Comparison of ENCODE assay signal across 9 cellular contexts in the genomic region with DNA sequence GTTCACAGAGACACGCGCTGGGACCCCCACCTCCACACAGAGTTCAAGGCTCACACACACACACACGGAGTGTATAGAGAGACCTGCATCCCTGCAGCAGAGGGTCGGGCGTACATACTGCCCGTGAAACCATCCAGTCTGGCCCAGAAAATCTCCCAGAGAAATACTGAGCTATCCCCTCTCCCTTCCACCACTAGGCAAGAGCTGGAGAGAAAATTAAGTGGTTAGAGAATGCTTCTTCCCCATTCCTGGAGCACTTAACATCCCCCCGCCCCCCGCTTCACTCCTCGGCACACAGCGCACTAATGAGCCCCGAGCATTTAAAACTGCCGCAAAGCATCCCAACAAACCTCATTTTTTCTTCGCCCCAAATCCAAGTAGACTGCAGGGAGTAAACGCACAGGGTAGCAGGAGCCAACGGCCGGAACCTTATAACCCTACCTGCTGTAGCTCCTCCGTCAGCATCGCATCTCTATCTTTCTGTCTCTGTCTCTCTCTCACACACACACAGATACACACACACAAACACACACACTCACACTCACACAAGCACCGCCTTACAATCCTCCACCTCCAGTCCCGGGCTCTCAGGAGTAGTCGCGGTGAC.
DNase-seq lines count a peak whose midpoint lies in the region; ATAC-seq and TF ChIP-seq lines count a peak whose summit lies in the region.
"Had no signal": no experiment of that assay in that cellular context is flagged by ENCODE, and none has a peak within 500 bp of the region (broad histone marks: within the 10 kb centered on the region; RNA-seq: fewer than 3 reads in every experiment).

No MANE protein-coding gene starts in this region.

- H3K36me3 Mint-ChIP-seq in stimulated activated naive B cell treated with anti-CD40 and anti-IgM and Interleukin-4, amounts not matched to agents 10 μg/mL and 1 μg/mL and 100 μg/mL, for 72 hours = peaks cover 31 to 41% of the 10 kb centered on the region in 2 donors

- H3K9me3 Mint-ChIP-seq in stimulated activated naive B cell treated with anti-CD40 and anti-IgM and Interleukin-4, amounts not matched to agents 10 μg/mL and 1 μg/mL and 100 μg/mL, for 72 hours = peaks cover 0 to 3% of the 10 kb centered on the region in 2 donors
- H3K9me3 Mint-ChIP-seq: IgD-negative memory B cell had no signal

- H2AFZ ChIP-seq in ACC112 (ENCODE audit: low read length, unreplicated experiment) = peak overlapping the region; percentile 71

- H3K4me3 ChIP-seq in ACC112 (ENCODE audit: low read depth, low read length) (peak overlapping the region; percentile 94), astrocyte of the cerebellum (ENCODE audit: low read depth, low read length) (peak overlapping the region; percentile 77)

- no peaks in the 10 kb centered on the region for H3K27me3 Mint-ChIP-seq in stimulated activated naive B cell treated with anti-CD40 and anti-IgM and Interleukin-4, amounts not matched to agents 10 μg/mL and 1 μg/mL and 100 μg/mL, for 72 hours
- H3K27me3 Mint-ChIP-seq: IgD-negative memory B cell had no signal

- DNase-seq in GDM1 (lab: John Stamatoyannopoulos, UW) (peak; percentile 50), NAMALWA (ENCODE audit: low spot score) (peak; percentile 56), astrocyte of the cerebellum (ENCODE audit: low read depth) (no peak), iPS-NIHi7 (ENCODE audit: extremely low spot score) (peak; percentile 31), GM19238 (ENCODE audit: insufficient read length, low spot score) (no peak)
- DNase-seq in stimulated activated naive B cell treated with anti-CD40 and anti-IgM and Interleukin-4, amounts not matched to agents 10 μg/mL and 1 μg/mL and 100 μg/mL, for 72 hours = no peak

- H3K27me3 ChIP-seq in ACC112 (ENCODE audit: insufficient read depth, low read length) = no peaks in the 10 kb centered on the region

- H3K27ac Mint-ChIP-seq in stimulated activated naive B cell treated with anti-CD40 and anti-IgM and Interleukin-4, amounts not matched to agents 10 μg/mL and 1 μg/mL and 100 μg/mL, for 72 hours = no peak overlapping the region
- H3K27ac Mint-ChIP-seq: IgD-negative memory B cell had no signal

- peaks cover 21% of the 10 kb centered on the region for H3K4me1 ChIP-seq in ACC112 (ENCODE audit: control insufficient read depth, insufficient read depth, low read length, unreplicated experiment)

- no peak overlapping the region for H3K4me3 Mint-ChIP-seq in stimulated activated naive B cell treated with anti-CD40 and anti-IgM and Interleukin-4, amounts not matched to agents 10 μg/mL and 1 μg/mL and 100 μg/mL, for 72 hours
- H3K4me3 Mint-ChIP-seq: IgD-negative memory B cell had no signal

- peak; percentile 1 for TF ChIP-seq CTCF in astrocyte of the cerebellum (IDR thresholded peaks at IDR 0.05; ENCODE audit: low read depth, low read length, missing control alignments)

- peaks cover 34 to 38% of the 10 kb centered on the region in 2 donors for H3K4me1 Mint-ChIP-seq in stimulated activated naive B cell treated with anti-CD40 and anti-IgM and Interleukin-4, amounts not matched to agents 10 μg/mL and 1 μg/mL and 100 μg/mL, for 72 hours

- peaks cover 30% of the 10 kb centered on the region for H3K36me3 ChIP-seq in ACC112 (ENCODE audit: insufficient read depth, low read length)

- in situ Hi-C loops in astrocyte of the cerebellum (cut with HindIII; ENCODE audit: low sequenced_read_pairs) = no loop called here

- H3K79me2 ChIP-seq in ACC112 (ENCODE audit: control insufficient read depth, insufficient read depth, low read length, unreplicated experiment) = peaks cover 54% of the 10 kb centered on the region

- ATAC-seq in stimulated activated naive B cell treated with anti-CD40 and anti-IgM and Interleukin-4, amounts not matched to agents 10 μg/mL and 1 μg/mL and 100 μg/mL, for 72 hours (replicated peaks) = peak; percentile 2 to 5
- no peak for ATAC-seq in HG03025 (IDR thresholded peaks at IDR 0.05; ENCODE audit: low FRiP score, unreplicated experiment)

- peak overlapping the region; percentile 79 for H3K27ac ChIP-seq in ACC112 (ENCODE audit: low read depth, low read length)

Comparison
In these comparisons a context has a peak if more than half of its experiments do, and no peak if none do; other contexts are left out.
1. DNase-seq: peak in GDM1 (single experiment), NAMALWA (single experiment) and iPS-NIHi7 (single experiment); none in astrocyte of the cerebellum (single experiment), stimulated activated naive B cell treated with anti-CD40 and anti-IgM and Interleukin-4, amounts not matched to agents 10 μg/mL and 1 μg/mL and 100 μg/mL, for 72 hours (single experiment) and GM19238 (single experiment).